1 cellular context compared by ENCODE assay signal in genomic region chr3:153028336-153028735, GRCh38.
TF ChIP-seq lines count a peak whose summit lies in the region.

No MANE protein-coding gene starts in this region.

TF ChIP-seq in K562, 482 proteins besides CTCF, POLR2A, EP300 and RAD21 (continued from another document):
- TF ChIP-seq CREM (IDR thresholded peaks at IDR 0.05; ENCODE audit: low read depth): no peak
- TF ChIP-seq MXI1 (IDR thresholded peaks at IDR 0.05; ENCODE audit: low read depth, low read length): no peak
- no peak for TF ChIP-seq TRIM28 (IDR thresholded peaks at IDR 0.05)
- no peak for TF ChIP-seq CUX1 (CRISPR knock-in tag; IDR thresholded peaks at IDR 0.05)
- no peak for TF ChIP-seq HDAC3 (IDR thresholded peaks at IDR 0.05; ENCODE audit: borderline replicate concordance, partially characterized antibody)
- TF ChIP-seq NEUROD1 (IDR thresholded peaks at IDR 0.05; ENCODE audit: borderline replicate concordance, low read depth, low read length, partially characterized antibody): no peak
- TF ChIP-seq NELFE (IDR thresholded peaks at IDR 0.05; ENCODE audit: insufficient read depth, insufficient read length): no peak
- TF ChIP-seq ESRRA (IDR thresholded peaks at IDR 0.05; ENCODE audit: borderline replicate concordance, low read depth): no peak
